ENCODE assay signal across 11 cellular contexts in the genomic region with DNA sequence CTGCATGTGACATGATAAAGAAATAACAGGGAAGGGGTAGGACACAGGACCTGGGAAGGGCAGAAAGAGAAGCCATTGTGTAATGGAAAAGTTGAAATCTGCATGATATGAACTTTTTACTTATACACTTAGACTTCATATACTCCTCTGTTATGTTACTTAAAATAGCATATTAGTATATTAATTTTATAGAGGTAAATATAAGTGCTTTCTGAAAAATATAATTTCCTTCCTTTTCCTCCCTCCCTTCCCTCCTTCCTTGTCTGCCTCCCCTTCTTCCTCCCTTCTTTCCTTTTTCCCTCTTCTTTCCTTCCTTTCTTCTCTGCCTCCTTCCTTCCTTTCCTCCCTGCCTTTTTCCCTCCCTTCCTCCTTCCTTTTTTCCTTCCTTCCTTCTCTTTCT.
"Had no signal": no experiment of that assay in that cellular context is flagged by ENCODE, and none has a peak within 500 bp of the region (broad histone marks: within the 10 kb centered on the region; RNA-seq: fewer than 3 reads in every experiment).

No MANE protein-coding gene starts in this region.

- H3K27ac ChIP-seq: GM23248 had no signal

- H3K4me1 ChIP-seq: HAP-1 had no signal

- H3K4me3 ChIP-seq: GM23248, GM23338, HAP-1 had no signal

- H3K4me2 ChIP-seq: GM23338 had no signal

- H3K36me3 ChIP-seq: HAP-1 had no signal

- ATAC-seq: GM23338, HCT116 had no signal

- FAIRE-seq: H1, H54 had no signal

- H2AFZ ChIP-seq: GM23248, GM23338 had no signal

- H3K9ac ChIP-seq: GM23248 had no signal

- H3K9me3 ChIP-seq: HAP-1 had no signal

- DNase-seq: GM23248, GOT3, H7, H9, HCEC 1CT, HFFc6 had no signal
